In the genomic region with DNA sequence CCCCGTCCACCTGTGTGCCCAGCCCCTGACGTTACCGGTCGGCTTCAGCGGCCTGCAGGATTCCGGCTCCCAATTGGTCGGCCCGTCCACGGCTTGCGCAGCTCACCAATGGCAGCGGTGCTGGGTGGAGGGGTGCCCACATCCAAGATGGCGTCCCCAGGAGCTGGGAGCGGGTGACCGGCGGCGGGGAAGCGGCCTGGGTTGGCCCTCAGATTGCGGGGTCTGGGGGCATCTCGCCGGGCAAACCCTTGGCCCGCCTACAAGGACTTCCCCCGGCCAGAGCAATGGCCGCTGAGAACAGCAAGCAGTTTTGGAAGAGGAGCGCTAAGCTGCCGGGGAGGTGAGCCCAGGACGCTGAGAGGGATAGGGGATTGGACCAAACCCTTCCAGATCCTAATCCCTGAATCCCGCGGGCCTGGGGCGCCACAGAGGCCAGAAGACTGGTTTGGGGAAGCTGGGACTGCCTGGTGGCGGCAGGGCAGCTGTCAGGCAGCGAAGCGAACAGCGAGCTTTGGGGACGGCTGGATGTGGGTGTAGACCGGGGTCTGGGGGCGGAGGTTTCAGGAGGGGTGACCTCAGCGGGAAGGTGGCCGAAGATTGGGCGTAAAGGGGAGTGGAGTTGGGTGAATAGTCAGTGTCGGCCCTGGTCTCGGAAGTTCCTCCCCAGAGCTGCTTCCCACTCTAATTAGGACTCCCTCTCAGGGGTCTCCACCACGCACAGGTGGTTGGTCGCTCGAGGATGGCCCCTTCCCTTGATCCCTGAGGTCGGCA, we compare ENCODE assay signal across 8 cellular contexts. TPM values are rescaled to one million over a fixed set of nuclear protein-coding genes. Genes with fewer than 3 reads are reported as not detected.
DNase-seq lines count a peak whose midpoint lies in the region; ATAC-seq and TF ChIP-seq lines count a peak whose summit lies in the region.

A gene with protein sequence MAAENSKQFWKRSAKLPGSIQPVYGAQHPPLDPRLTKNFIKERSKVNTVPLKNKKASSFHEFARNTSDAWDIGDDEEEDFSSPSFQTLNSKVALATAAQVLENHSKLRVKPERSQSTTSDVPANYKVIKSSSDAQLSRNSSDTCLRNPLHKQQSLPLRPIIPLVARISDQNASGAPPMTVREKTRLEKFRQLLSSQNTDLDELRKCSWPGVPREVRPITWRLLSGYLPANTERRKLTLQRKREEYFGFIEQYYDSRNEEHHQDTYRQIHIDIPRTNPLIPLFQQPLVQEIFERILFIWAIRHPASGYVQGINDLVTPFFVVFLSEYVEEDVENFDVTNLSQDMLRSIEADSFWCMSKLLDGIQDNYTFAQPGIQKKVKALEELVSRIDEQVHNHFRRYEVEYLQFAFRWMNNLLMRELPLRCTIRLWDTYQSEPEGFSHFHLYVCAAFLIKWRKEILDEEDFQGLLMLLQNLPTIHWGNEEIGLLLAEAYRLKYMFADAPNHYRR (plus strand): TSS at position 139 of the 771 bp plus-strand sequence. CDS start 146 bp downstream, at position 285.
A gene (minus strand): TSS at position 511 of the 771 bp plus-strand sequence. CDS start 39,114 bp downstream, outside the sequence.

- H3K4me3 Mint-ChIP-seq in Caco-2 (ENCODE audit: unreplicated experiment) = peak within 1 kb of the TSS; percentile 97

- peak within 1 kb of the TSS; percentile 91 for H3K56ac ChIP-seq in mesendoderm (ENCODE audit: low read length)

- H3K9me3 ChIP-seq in Caco-2 (no peaks in the 10 kb centered on the region), endocrine pancreas (ENCODE audit: control insufficient read depth, low read length) (no peaks in the 10 kb centered on the region)

- H3K36me3 ChIP-seq in Caco-2 (ENCODE audit: control insufficient read depth, insufficient read depth, low read length) = no peaks in the 10 kb centered on the region
- H3K36me3 ChIP-seq in endocrine pancreas (ENCODE audit: control insufficient read depth, insufficient read depth, low read length) = no peaks in the 10 kb centered on the region
- no peaks in the 10 kb centered on the region for H3K36me3 ChIP-seq in mesendoderm (ENCODE audit: control insufficient read depth, insufficient read depth, low read length)

- H3K18ac ChIP-seq in mesendoderm (ENCODE audit: low read length) = peak within 1 kb of the TSS; percentile 72

- H3K9me3 Mint-ChIP-seq in Caco-2 (ENCODE audit: unreplicated experiment) = no peaks in the 10 kb centered on the region

- peaks cover 16% of the 10 kb centered on the region for H3K36me3 Mint-ChIP-seq in Caco-2 (ENCODE audit: insufficient read depth, unreplicated experiment)

- CTCF ChIA-PET in Caco-2 (lab: Charles Lee) = interaction anchor here (0.6 to 2.7 kb wide), 8 partner anchors 11 to 240 kb away, joined by 3 to 15 read pairs (median 4); no protein-coding TSS in a partner anchor

- WGBS in mesendoderm (ENCODE audit: extremely low coverage, insufficient coverage, low lambda C conversion rate) = no CpG with 5 or more reads among the region's 45 CpGs

- BruUV-seq in Caco-2 (replicated peaks; lab: Mats Ljungman, UMichigan) = no TSS peak

- H3K79me1 ChIP-seq in mesendoderm (ENCODE audit: low read length) = peaks cover 7% of the 10 kb centered on the region

- H4K8ac ChIP-seq in mesendoderm (ENCODE audit: low read depth, low read length) = no peak within 1 kb of the TSS

- H3K9ac ChIP-seq in endocrine pancreas (ENCODE audit: control insufficient read depth, insufficient read depth, low read length) (peak within 1 kb of the TSS; percentile 44), mesendoderm (ENCODE audit: low read length) (peak within 1 kb of the TSS; percentile 95)

- peaks cover 19% of the 10 kb centered on the region for H3K4me1 Mint-ChIP-seq in Caco-2 (ENCODE audit: low read depth, unreplicated experiment)

- TF ChIP-seq CTCF in Caco-2 (IDR thresholded peaks at IDR 0.05; ENCODE audit: insufficient read depth in 1 of 2, low read depth in 1 of 2, low read length in 1 of 2, severe bottlenecking in 1 of 2, unreplicated experiment in 1 of 2) = no peak

- H2BK15ac ChIP-seq in mesendoderm (replicated peaks; ENCODE audit: low read depth) = no peak within 1 kb of the TSS

- H3K27me3 ChIP-seq in Caco-2 (replicated peaks; ENCODE audit: control insufficient read depth, insufficient read depth, low read length) = no peaks in the 10 kb centered on the region
- no peaks in the 10 kb centered on the region for H3K27me3 ChIP-seq in endocrine pancreas (ENCODE audit: control insufficient read depth, insufficient read depth, low read length)
- H3K27me3 ChIP-seq in mesendoderm (ENCODE audit: insufficient read depth, low read length, poor library complexity) = no peaks in the 10 kb centered on the region

- peak within 1 kb of the TSS; percentile 95 for H3K27ac Mint-ChIP-seq in Caco-2 (ENCODE audit: unreplicated experiment)

- H2BK5ac ChIP-seq in mesendoderm (ENCODE audit: low read length) = peak within 1 kb of the TSS; percentile 73

- H3K79me2 ChIP-seq in mesendoderm (ENCODE audit: control insufficient read depth, insufficient read depth, low read length) = peaks cover 10% of the 10 kb centered on the region

- H2BK120ac ChIP-seq in mesendoderm (ENCODE audit: low read depth, low read length) = no peak within 1 kb of the TSS

- peak within 1 kb of the TSS; percentile 7 for H3K23ac ChIP-seq in mesendoderm (ENCODE audit: low read length)

- peak within 1 kb of the TSS; percentile 46 for H3K27ac ChIP-seq in mesendoderm (ENCODE audit: low read depth, low read length)

- H4K5ac ChIP-seq in mesendoderm (ENCODE audit: low read length) = no peak within 1 kb of the TSS

- peak; percentile 96 for ATAC-seq in GM21390 (IDR thresholded peaks at IDR 0.05; ENCODE audit: unreplicated experiment)

- intact Hi-C loops in Caco-2 (cut with micrococcal nuclease; ENCODE audit: unreplicated experiment) = loop anchor here (2.0 kb wide), 1 partner anchor 35 kb away; no protein-coding TSS in a partner anchor

- no peak within 1 kb of the TSS for H3K4ac ChIP-seq in mesendoderm (ENCODE audit: low read depth, low read length)

- H3K4me2 ChIP-seq in mesendoderm (ENCODE audit: low read length) = peak within 1 kb of the TSS; percentile 56

- POLR2A ChIA-PET in Caco-2 (lab: Charles Lee) = interaction anchor here (0.5 to 2.2 kb wide), 7 partner anchors 12 to 1341 kb away, joined by 3 to 13 read pairs (median 3); no protein-coding TSS in a partner anchor

- H3K27me3 Mint-ChIP-seq in Caco-2 (ENCODE audit: insufficient read depth, unreplicated experiment) = no peaks in the 10 kb centered on the region

- no peak within 1 kb of the TSS for H2AK5ac ChIP-seq in mesendoderm (ENCODE audit: low read length)

- DNase-seq in Caco-2 (peak; percentile 98), HUDEP-2 (lab: John Stamatoyannopoulos, UW; ENCODE audit: unreplicated experiment in 76 of 76) (peak in 75 of 76 experiments; percentile 72 to 99 (median 95)), NOMO-1 treated with dmso at 0.1 percent for 144 hours (lab: John Stamatoyannopoulos, UW; ENCODE audit: unreplicated experiment) (peak; percentile 91), mesendoderm (peak; percentile 99)
- DNase-seq in activated CD8-positive, alpha-beta memory T cell treated with anti-CD3 and anti-CD28 coated beads, Interleukin-2, amount 50 U/mL, for 1 hour (ENCODE audit: extremely low read depth) = peak; percentile 86
- DNase-seq in stimulated activated CD8-positive, alpha-beta memory T cell treated with anti-CD3 and anti-CD28 coated beads, Interleukin-12 subunit alpha, Interleukin-12 subunit beta, amount 100 ng/mL, for 4 hours (ENCODE audit: low read depth) = peak; percentile 90

- H3K4me1 ChIP-seq in Caco-2 (peaks cover 4% of the 10 kb centered on the region; the same call in 1 of the 2 replicates), endocrine pancreas (ENCODE audit: control insufficient read depth, insufficient read depth, low read length) (peaks cover 9% of the 10 kb centered on the region), mesendoderm (ENCODE audit: control insufficient read depth, low read depth, low read length) (no peaks in the 10 kb centered on the region)

- peak within 1 kb of the TSS; percentile 81 for H3K4me3 ChIP-seq in Caco-2 (ENCODE audit: low read depth, low read length)
- peak within 1 kb of the TSS; percentile 83 for H3K4me3 ChIP-seq in endocrine pancreas (ENCODE audit: control insufficient read depth, insufficient read depth, low read length)
- H3K4me3 ChIP-seq in mesendoderm (ENCODE audit: low read length) = peak within 1 kb of the TSS; percentile 98

RNA-seq across cellular contexts. Expression of the first gene that starts in this region (rescaled TPM):
- total RNA-seq in Caco-2 (2022) = 11.8 and 13.5 TPM in 2 replicates
- polyA plus RNA-seq in mesendoderm (2013, experiment 1 of 2) = 10.0 TPM
- polyA plus RNA-seq in mesendoderm (2013, experiment 2 of 2) = 9.9 TPM

RNA-seq across cellular contexts. Expression of the second gene that starts in this region (rescaled TPM):
- 1.6 and 2.6 TPM in 2 replicates for total RNA-seq in Caco-2 (2022)
- polyA plus RNA-seq in mesendoderm (2013, experiment 1 of 2) = 1.2 TPM
- polyA plus RNA-seq in mesendoderm (2013, experiment 2 of 2) = 1.0 TPM

Comparison
In these comparisons a context has a peak if more than half of its experiments do, and no peak if none do; other contexts are left out.
1. Peak in every context shown above with its lines: DNase-seq, ATAC-seq, H3K4me3 ChIP-seq and H3K27ac ChIP-seq.